In genomic region chr3:38121832-38122461, GRCh38 we compare ENCODE assay signal across 31 cellular contexts. TPM values are rescaled to one million over a fixed set of nuclear protein-coding genes. Genes with fewer than 3 reads are reported as not detected.
DNase-seq lines count a peak whose midpoint lies in the region; ATAC-seq and TF ChIP-seq lines count a peak whose summit lies in the region.
"Had no signal": no experiment of that assay in that cellular context is flagged by ENCODE, and none has a peak within 500 bp of the region (broad histone marks: within the 10 kb centered on the region; RNA-seq: fewer than 3 reads in every experiment).

No MANE protein-coding gene starts in this region.

- H2AFZ ChIP-seq in neuronal stem cell (ENCODE audit: low read length) = no peak overlapping the region

- DNase-seq in Right ventricle myocardium superior = peak; percentile 30
- no peak for DNase-seq in left cardiac atrium
- peak in 4 of 7 donors; percentile 11 to 47 (median 18) for DNase-seq in adrenal gland
- DNase-seq in neuronal stem cell (ENCODE audit: low spot score) = no peak
- peak; percentile 59 for DNase-seq in type B pancreatic cell (ENCODE audit: extremely low spot score, unreplicated experiment)
- no peak for DNase-seq in iPS-NIHi7 (ENCODE audit: extremely low spot score)
- no peak for DNase-seq in G401 (ENCODE audit: low spot score)
- DNase-seq: activated CD4-positive, alpha-beta T cell treated with anti-CD3 and anti-CD28 coated beads for 48 hours; central memory CD4-positive, alpha-beta T cell; dermis blood vessel endothelial cell; DMS79 treated with DMSO at 0.1 percent for 48 hours; esophagus squamous epithelium; foreskin melanocyte; HCEC 1CT; hippocampal formation; immature natural killer cell; left lung; naive B cell; NCI-H146; NCI-H446 treated with DMSO at 0.1 percent for 48 hours; NCI-H82; nucleus accumbens; RPMI8226; stimulated activated CD4-positive, alpha-beta T cell treated with anti-CD3 and anti-CD28 coated beads, Interleukin-1b, Interleukin-23, amount 100 ng/mL, for 48 hours; T-helper 2 cell; upper lobe of right lung had no signal

- H3K79me1 ChIP-seq in neuronal stem cell (ENCODE audit: low read depth, low read length) = peaks cover 2% of the 10 kb centered on the region

- H2BK5ac ChIP-seq in neuronal stem cell (ENCODE audit: low read length) = peak overlapping the region; percentile 66

- H3K36me3 ChIP-seq in adrenal gland (replicated peaks in 1 of 2) = peaks cover 0 to 71% of the 10 kb centered on the region in 2 donors
- peaks cover 46 to 85% of the 10 kb centered on the region in 2 donors for H3K36me3 ChIP-seq in neuronal stem cell (replicated peaks in 1 of 2; ENCODE audit: control insufficient read depth in 2 of 2, insufficient read depth in 2 of 2, low read length in 2 of 2)

- no peaks in the 10 kb centered on the region for H3K27me3 Mint-ChIP-seq in type B pancreatic cell
- H3K27me3 Mint-ChIP-seq: activated naive CD8-positive, alpha-beta T cell; naive B cell had no signal

- peak overlapping the region; percentile 55 for H3K23ac ChIP-seq in neuronal stem cell (ENCODE audit: low read depth, low read length, poor library complexity)

- H2BK12ac ChIP-seq in neuronal stem cell (ENCODE audit: low read length) = no peak overlapping the region

- no peaks in the 10 kb centered on the region for H3K4me1 Mint-ChIP-seq in type B pancreatic cell (ENCODE audit: unreplicated experiment)

- TF ChIP-seq CTCF in adrenal gland (IDR thresholded peaks at IDR 0.05) (no peak), type B pancreatic cell (conservative IDR thresholded peaks at IDR 0.05) (no peak)

- H3K9me3 ChIP-seq in adrenal gland (replicated peaks in 1 of 3) = no peaks in the 10 kb centered on the region
- H3K9me3 ChIP-seq in neuronal stem cell (replicated peaks in 1 of 2; ENCODE audit: control insufficient read depth in 2 of 2, insufficient read depth in 1 of 2, low read depth in 1 of 2, low read length in 2 of 2) = peaks cover 0 to 2% of the 10 kb centered on the region in 2 donors
- H3K9me3 ChIP-seq: BLaER1 treated with 17β-estradiol and CSF1 and Interleukin-3, amounts not matched to agents 10 nM and 100 nM; esophagus squamous epithelium; left lung; upper lobe of right lung had no signal

- no peak overlapping the region for H3K27ac Mint-ChIP-seq in type B pancreatic cell
- H3K27ac Mint-ChIP-seq: activated T-helper 2 cell treated with anti-CD3 and anti-CD28 coated beads, Interferon-gamma antibody, Interleukin-2, Interleukin-4, amounts not matched to agents 10 μg/mL and 5 μg/mL and 100 μg/mL, durations not matched to agents 14 hours and 24 hours and 36 hours had no signal

- 82 to 100% (median 84%) methylated on average over 1 to 13 of the region's 13 CpGs for whole genome bisulfite sequencing in adrenal gland, 4 donors
- WGBS in neuronal stem cell (ENCODE audit: extremely low coverage in 2 of 2, insufficient read length in 2 of 2, insufficient replicate concordance in 1 of 2), 2 donors = no CpG with 5 or more reads among the region's 13 CpGs

- H3K4me3 ChIP-seq in adrenal gland (no peak overlapping the region), neuronal stem cell (ENCODE audit: low read length in 2 of 2) (no peak overlapping the region)
- H3K4me3 ChIP-seq: BLaER1 treated with 17β-estradiol and CSF1 and Interleukin-3, amounts not matched to agents 10 nM and 100 nM; esophagus squamous epithelium; left lung; smooth muscle cell; upper lobe of right lung had no signal

- no peaks in the 10 kb centered on the region for H3K9me3 Mint-ChIP-seq in type B pancreatic cell
- H3K9me3 Mint-ChIP-seq: activated T-helper 2 cell treated with anti-CD3 and anti-CD28 coated beads, Interferon-gamma antibody, Interleukin-2, Interleukin-4, amounts not matched to agents 10 μg/mL and 5 μg/mL and 100 μg/mL, durations not matched to agents 14 hours and 24 hours and 36 hours; immature natural killer cell; naive B cell had no signal

- intact Hi-C loops in Right ventricle myocardium superior (cut with DNase I) (loop anchor here (10.0 kb wide), 1 partner anchor 353 kb away; no protein-coding TSS in a partner anchor), left cardiac atrium (cut with DNase I) (no loop called here), adrenal gland (cut with DNase I) (loop anchor here (5.0 to 10.0 kb wide), 2 partner anchors 115 to 123 kb away; no protein-coding TSS in a partner anchor)

- no peak overlapping the region for H3K4me3 Mint-ChIP-seq in type B pancreatic cell
- H3K4me3 Mint-ChIP-seq: activated naive CD8-positive, alpha-beta T cell; immature natural killer cell; naive B cell had no signal

- H3K27ac ChIP-seq in adrenal gland (no peak overlapping the region), neuronal stem cell (replicated peaks; ENCODE audit: low read length) (no peak overlapping the region)
- H3K27ac ChIP-seq: BLaER1 treated with 17β-estradiol and CSF1 and Interleukin-3, amounts not matched to agents 10 nM and 100 nM; esophagus squamous epithelium; left lung; upper lobe of right lung had no signal

- no peak overlapping the region for H2AK5ac ChIP-seq in neuronal stem cell (ENCODE audit: low read depth, low read length)

- no peak overlapping the region for H2BK15ac ChIP-seq in neuronal stem cell (ENCODE audit: low read length)

- no peaks in the 10 kb centered on the region for H3K27me3 ChIP-seq in adrenal gland
- no peaks in the 10 kb centered on the region for H3K27me3 ChIP-seq in neuronal stem cell (ENCODE audit: control insufficient read depth in 3 of 3, insufficient read depth in 3 of 3, low read depth in 1 of 3, low read length in 3 of 3)
- H3K27me3 ChIP-seq: BLaER1 treated with 17β-estradiol and CSF1 and Interleukin-3, amounts not matched to agents 10 nM and 100 nM; esophagus squamous epithelium; left lung; upper lobe of right lung had no signal

- H3K18ac ChIP-seq in neuronal stem cell (ENCODE audit: low read length) = no peak overlapping the region

- H3K14ac ChIP-seq in neuronal stem cell (ENCODE audit: low read length) = no peak overlapping the region

- H3K4me1 ChIP-seq in adrenal gland (replicated peaks in 1 of 2) (no peaks in the 10 kb centered on the region), neuronal stem cell (ENCODE audit: control insufficient read depth in 2 of 2, insufficient read depth in 1 of 2, low read depth in 1 of 2, low read length in 2 of 2) (no peaks in the 10 kb centered on the region)
- H3K4me1 ChIP-seq: upper lobe of right lung had no signal

- no peak overlapping the region for H3K4me2 ChIP-seq in neuronal stem cell (ENCODE audit: insufficient read depth, low read length, poor library complexity, severe bottlenecking)
- H3K4me2 ChIP-seq: BLaER1 treated with 17β-estradiol and CSF1 and Interleukin-3, amounts not matched to agents 10 nM and 100 nM; smooth muscle cell had no signal

- no peak overlapping the region for H3K9ac ChIP-seq in neuronal stem cell (ENCODE audit: low read depth, low read length, poor library complexity)
- H3K9ac ChIP-seq: BLaER1 treated with 17β-estradiol and CSF1 and Interleukin-3, amounts not matched to agents 10 nM and 100 nM had no signal

- TF ChIP-seq POLR2A in adrenal gland (IDR thresholded peaks at IDR 0.05) = no peak

- in situ Hi-C loops in G401 (cut with HindIII; ENCODE audit: low sequenced_read_pairs) = no loop called here

- ATAC-seq in Right ventricle myocardium superior (ENCODE audit: poor library complexity) (no peak), left cardiac atrium (no peak), HG03520 (IDR thresholded peaks at IDR 0.05; ENCODE audit: unreplicated experiment) (no peak)
- ATAC-seq: left lung, upper lobe of right lung had no signal

- H4K8ac ChIP-seq in neuronal stem cell (ENCODE audit: low read depth, low read length) = peak overlapping the region; percentile 17

- peaks cover 15% of the 10 kb centered on the region for H3K36me3 Mint-ChIP-seq in type B pancreatic cell

- no peak overlapping the region for H2BK120ac ChIP-seq in neuronal stem cell (ENCODE audit: low read depth, low read length)

- no peak overlapping the region for H4K91ac ChIP-seq in neuronal stem cell (ENCODE audit: low read depth, low read length, poor library complexity)

- peak overlapping the region; percentile 23 for H3K4ac ChIP-seq in neuronal stem cell (ENCODE audit: low read length)

RNA-seq across cellular contexts. Expression of gene ACAA1, which starts 15.0 kb away (rescaled TPM):
- total RNA-seq in Right ventricle myocardium superior (111 TPM), left cardiac atrium (10 to 100 TPM; 73.8 to 80.8 TPM), adrenal gland (100 to 1,000 TPM in 6 of 8 donors, 10 to 100 TPM in 2; 83.6 to 150 (median 106) TPM), type B pancreatic cell (ENCODE audit: low replicate concordance) (81.2 and 118 TPM in 2 replicates)
- 100 to 1,000 TPM in 2 of 3 donors, 10 to 100 TPM in 1; 75.8 to 200 (median 165) TPM for polyA plus RNA-seq in adrenal gland
- polyA plus RNA-seq in neuronal stem cell (2013, experiment 1 of 2) = 11.6 TPM
- 11.5 TPM for polyA plus RNA-seq in neuronal stem cell (2013, experiment 2 of 2)
- total RNA-seq in G401 (2014; rRNA removed; shearing (Covaris generic)) = 52.7 and 58.6 TPM in 2 replicates

RNA-seq across cellular contexts. Expression of gene MYD88, which starts 16.5 kb away (rescaled TPM):
- total RNA-seq in Right ventricle myocardium superior (7.3 TPM), left cardiac atrium (10 to 100 TPM; 10.8 to 19.0 TPM), adrenal gland (10 to 100 TPM; 26.6 to 46.6 (median 42.4) TPM), type B pancreatic cell (ENCODE audit: low replicate concordance) (31.1 and 55.6 TPM in 2 replicates)
- 10 to 100 TPM; 22.6 to 29.9 (median 22.6) TPM for polyA plus RNA-seq in adrenal gland
- polyA plus RNA-seq in neuronal stem cell (2013, experiment 1 of 2) = 20.8 TPM
- polyA plus RNA-seq in neuronal stem cell (2013, experiment 2 of 2) = 20.5 TPM
- total RNA-seq in G401 (2014; rRNA removed; shearing (Covaris generic)) = 0.06 TPM in 1 of 2 replicates, not detected in the other

RNA-seq across cellular contexts. Expression of gene OXSR1, which starts 43.4 kb away (rescaled TPM):
- total RNA-seq in Right ventricle myocardium superior = 24.0 TPM
- 10 to 100 TPM; 21.4 to 35.2 TPM for total RNA-seq in left cardiac atrium
- total RNA-seq in adrenal gland = 10 to 100 TPM; 23.9 to 47.5 (median 33.9) TPM
- polyA plus RNA-seq in adrenal gland = 10 to 100 TPM; 14.8 to 38.9 (median 19.1) TPM
- polyA plus RNA-seq in neuronal stem cell (2013, experiment 1 of 2) = 34.0 TPM
- polyA plus RNA-seq in neuronal stem cell (2013, experiment 2 of 2) = 33.5 TPM
- 41.1 and 51.1 TPM in 2 replicates for total RNA-seq in type B pancreatic cell (ENCODE audit: low replicate concordance)
- 24.5 and 28.9 TPM in 2 replicates for total RNA-seq in G401 (2014; rRNA removed; shearing (Covaris generic))

Comparison
In these comparisons a context has a peak if more than half of its experiments do, and no peak if none do; other contexts are left out.
1. DNase-seq: peak in Right ventricle myocardium superior (single experiment), adrenal gland (4 of 7) and type B pancreatic cell (single experiment); none in left cardiac atrium (single experiment), neuronal stem cell (single experiment), iPS-NIHi7 (single experiment) and G401 (single experiment).
2. intact Hi-C loops: an anchor here in Right ventricle myocardium superior (10.0 kb wide) and adrenal gland (5.0 to 10.0 kb wide); none called in left cardiac atrium.